8 cellular contexts compared by ENCODE assay signal in genomic region chrX:24693453-24694202, GRCh38. TPM values are rescaled to one million over a fixed set of nuclear protein-coding genes. Genes with fewer than 3 reads are reported as not detected.
DNase-seq lines count a peak whose midpoint lies in the region; ATAC-seq and TF ChIP-seq lines count a peak whose summit lies in the region.

A gene with protein sequence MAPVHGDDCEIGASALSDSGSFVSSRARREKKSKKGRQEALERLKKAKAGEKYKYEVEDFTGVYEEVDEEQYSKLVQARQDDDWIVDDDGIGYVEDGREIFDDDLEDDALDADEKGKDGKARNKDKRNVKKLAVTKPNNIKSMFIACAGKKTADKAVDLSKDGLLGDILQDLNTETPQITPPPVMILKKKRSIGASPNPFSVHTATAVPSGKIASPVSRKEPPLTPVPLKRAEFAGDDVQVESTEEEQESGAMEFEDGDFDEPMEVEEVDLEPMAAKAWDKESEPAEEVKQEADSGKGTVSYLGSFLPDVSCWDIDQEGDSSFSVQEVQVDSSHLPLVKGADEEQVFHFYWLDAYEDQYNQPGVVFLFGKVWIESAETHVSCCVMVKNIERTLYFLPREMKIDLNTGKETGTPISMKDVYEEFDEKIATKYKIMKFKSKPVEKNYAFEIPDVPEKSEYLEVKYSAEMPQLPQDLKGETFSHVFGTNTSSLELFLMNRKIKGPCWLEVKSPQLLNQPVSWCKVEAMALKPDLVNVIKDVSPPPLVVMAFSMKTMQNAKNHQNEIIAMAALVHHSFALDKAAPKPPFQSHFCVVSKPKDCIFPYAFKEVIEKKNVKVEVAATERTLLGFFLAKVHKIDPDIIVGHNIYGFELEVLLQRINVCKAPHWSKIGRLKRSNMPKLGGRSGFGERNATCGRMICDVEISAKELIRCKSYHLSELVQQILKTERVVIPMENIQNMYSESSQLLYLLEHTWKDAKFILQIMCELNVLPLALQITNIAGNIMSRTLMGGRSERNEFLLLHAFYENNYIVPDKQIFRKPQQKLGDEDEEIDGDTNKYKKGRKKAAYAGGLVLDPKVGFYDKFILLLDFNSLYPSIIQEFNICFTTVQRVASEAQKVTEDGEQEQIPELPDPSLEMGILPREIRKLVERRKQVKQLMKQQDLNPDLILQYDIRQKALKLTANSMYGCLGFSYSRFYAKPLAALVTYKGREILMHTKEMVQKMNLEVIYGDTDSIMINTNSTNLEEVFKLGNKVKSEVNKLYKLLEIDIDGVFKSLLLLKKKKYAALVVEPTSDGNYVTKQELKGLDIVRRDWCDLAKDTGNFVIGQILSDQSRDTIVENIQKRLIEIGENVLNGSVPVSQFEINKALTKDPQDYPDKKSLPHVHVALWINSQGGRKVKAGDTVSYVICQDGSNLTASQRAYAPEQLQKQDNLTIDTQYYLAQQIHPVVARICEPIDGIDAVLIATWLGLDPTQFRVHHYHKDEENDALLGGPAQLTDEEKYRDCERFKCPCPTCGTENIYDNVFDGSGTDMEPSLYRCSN (N-terminal part only) (plus strand): TSS chrX:24693918. CDS start chrX:24693962, 44 bp downstream.

- H3K27me3 ChIP-seq in mammary epithelial cell (ENCODE audit: insufficient read depth, low read length) (no peaks in the 10 kb centered on the region), iPS-20b (ENCODE audit: insufficient read depth, low read length) (no peaks in the 10 kb centered on the region), skeletal muscle tissue (ENCODE audit: control insufficient read depth in 3 of 3, insufficient read depth in 3 of 3, low read length in 3 of 3) (no peaks in the 10 kb centered on the region)

- H3K79me2 ChIP-seq in mammary epithelial cell (ENCODE audit: insufficient read depth, low read length): peaks cover 48% of the 10 kb centered on the region

- dilution Hi-C loops in mammary epithelial cell (cut with HindIII; ENCODE audit: low sequenced_read_pairs): no loop called here

- no peaks in the 10 kb centered on the region for H4K20me1 ChIP-seq in mammary epithelial cell (ENCODE audit: insufficient read depth, low read length)

- H2AFZ ChIP-seq in mammary epithelial cell (ENCODE audit: low read depth, low read length): peak within 1 kb of the TSS; percentile 87

- H3K4me3 ChIP-seq in AG04449 (ENCODE audit: low read depth, low read length) (peak within 1 kb of the TSS; percentile 70), mammary epithelial cell (replicated peaks in 1 of 3; ENCODE audit: insufficient read depth in 1 of 3, low read depth in 2 of 3, low read length in 3 of 3) (peak within 1 kb of the TSS; percentile 65 to 79 (median 74)), iPS-20b (ENCODE audit: low read length) (peak within 1 kb of the TSS; percentile 91), skeletal muscle tissue (ENCODE audit: low read length in 3 of 3) (peak within 1 kb of the TSS; percentile 74 to 79 (median 79))

- no peaks in the 10 kb centered on the region for H3K36me3 ChIP-seq in mammary epithelial cell (ENCODE audit: insufficient read depth, low read length)
- H3K36me3 ChIP-seq in iPS-20b (ENCODE audit: insufficient read depth, low read depth, low read length): no peaks in the 10 kb centered on the region; the same call in 1 of the 2 replicates
- no peaks in the 10 kb centered on the region for H3K36me3 ChIP-seq in skeletal muscle tissue (ENCODE audit: control insufficient read depth in 3 of 3, insufficient read depth in 3 of 3, low read length in 3 of 3)

- BruUV-seq in mammary epithelial cell (replicated peaks; lab: Mats Ljungman, UMichigan): no TSS peak

- WGBS in mammary epithelial cell (ENCODE audit: low coverage, missing lambda C conversion rate): 24% methylated on average over 9 of the region's 70 CpGs

- in situ Hi-C loops in mammary epithelial cell (cut with MboI; ENCODE audit: low sequenced_read_pairs in 2 of 2): no loop called here

- peak; percentile 30 for TF ChIP-seq CTCF in AG04449 (IDR thresholded peaks at IDR 0.05; ENCODE audit: insufficient read depth, low read length, missing control alignments)
- TF ChIP-seq CTCF in VCaP (conservative IDR thresholded peaks at IDR 0.05): peak; percentile 61
- TF ChIP-seq CTCF in mammary epithelial cell (conservative IDR thresholded peaks at IDR 0.05 in 1 of 2, IDR thresholded peaks at IDR 0.05 in 1 of 2; ENCODE audit: extremely low read depth in 1 of 2, insufficient read depth in 1 of 2, low read depth in 1 of 2, low read length in 2 of 2): peak in 1 of 2 donors; percentile 36

- POLR2A ChIA-PET in AG04449 (lab: Yijun Ruan, JAX): no interaction called here

- intact Hi-C loops in mammary epithelial cell (cut with micrococcal nuclease): loop anchor here (1.0 to 5.0 kb wide), 2 partner anchors 46 to 296 kb away; partner anchors contain the start of gene PCYT1B

- H3K27ac ChIP-seq in VCaP (peak within 1 kb of the TSS; percentile 60), mammary epithelial cell (ENCODE audit: insufficient read depth, low read depth, low read length) (peak within 1 kb of the TSS; percentile 78), iPS-20b (ENCODE audit: low read length) (peak within 1 kb of the TSS; percentile 36), skeletal muscle tissue (ENCODE audit: low read depth, low read length) (peak within 1 kb of the TSS; percentile 81)

- H3K4me1 ChIP-seq in mammary epithelial cell (ENCODE audit: insufficient read depth, low read length) (peaks cover 8% of the 10 kb centered on the region), iPS-20b (ENCODE audit: insufficient read depth, low read length) (peaks cover 5% of the 10 kb centered on the region; the same call in 1 of the 2 replicates), skeletal muscle tissue (ENCODE audit: control insufficient read depth in 3 of 3, insufficient read depth in 3 of 3, low read length in 3 of 3) (peaks cover 14 to 16% (median 16%) of the 10 kb centered on the region in 3 donors)

- H3K9ac ChIP-seq in mammary epithelial cell (ENCODE audit: insufficient read depth, low read length): peak within 1 kb of the TSS; percentile 75
- peak within 1 kb of the TSS; percentile 96 for H3K9ac ChIP-seq in iPS-20b (ENCODE audit: low read depth, low read length)
- H3K9ac ChIP-seq in skeletal muscle tissue (ENCODE audit: low read depth in 1 of 3, low read length in 3 of 3): peak within 1 kb of the TSS; percentile 70 to 86 (median 78)

- ATAC-seq in GM18870 (IDR thresholded peaks at IDR 0.05; ENCODE audit: unreplicated experiment) (peak; percentile 83), HG03108 (IDR thresholded peaks at IDR 0.05; ENCODE audit: unreplicated experiment) (peak; percentile 95)

- DNase-seq in AG04449 (ENCODE audit: low read depth, low spot score) (peak; percentile 79), NCI-H2171 treated with DMSO at 0.1 percent for 48 hours (lab: John Stamatoyannopoulos, UW) (peak; percentile 94), mammary epithelial cell (peak; percentile 94)

- H3K9me3 ChIP-seq in mammary epithelial cell (replicated peaks; ENCODE audit: insufficient read depth, low read length) (no peaks in the 10 kb centered on the region), iPS-20b (ENCODE audit: insufficient read depth, low read depth, low read length) (no peaks in the 10 kb centered on the region), skeletal muscle tissue (ENCODE audit: control insufficient read depth in 3 of 3, low read length in 3 of 3) (no peaks in the 10 kb centered on the region)

- CTCF ChIA-PET in AG04449 (lab: Yijun Ruan, JAX) (interaction anchor here (0.6 kb wide), 1 partner anchor 17 kb away, joined by 3 read pairs; no protein-coding TSS in a partner anchor), mammary epithelial cell (lab: Charles Lee; ENCODE audit: low non-redundant PET) (no interaction called here)

- H3K4me2 ChIP-seq in mammary epithelial cell (ENCODE audit: insufficient read depth, low read depth, low read length): peak within 1 kb of the TSS; percentile 85

RNA-seq across cellular contexts. Expression of the gene that starts here (rescaled TPM):
- total RNA-seq in mammary epithelial cell: 10 to 100 TPM in 1 of 2 donors, 1 to 10 TPM in 1; 9.8 to 14.8 TPM
- polyA plus RNA-seq in mammary epithelial cell: 3.9 TPM
- polyA minus RNA-seq in mammary epithelial cell: 7.5 TPM
- total RNA-seq in skeletal muscle tissue: 63.2 TPM

Comparison
In these comparisons a context has a peak if more than half of its experiments do, and no peak if none do; other contexts are left out.
1. Peak in every context shown above with its lines: DNase-seq, ATAC-seq, H3K4me3 ChIP-seq and H3K27ac ChIP-seq.